11 cellular contexts compared by ENCODE assay signal in the genomic region with DNA sequence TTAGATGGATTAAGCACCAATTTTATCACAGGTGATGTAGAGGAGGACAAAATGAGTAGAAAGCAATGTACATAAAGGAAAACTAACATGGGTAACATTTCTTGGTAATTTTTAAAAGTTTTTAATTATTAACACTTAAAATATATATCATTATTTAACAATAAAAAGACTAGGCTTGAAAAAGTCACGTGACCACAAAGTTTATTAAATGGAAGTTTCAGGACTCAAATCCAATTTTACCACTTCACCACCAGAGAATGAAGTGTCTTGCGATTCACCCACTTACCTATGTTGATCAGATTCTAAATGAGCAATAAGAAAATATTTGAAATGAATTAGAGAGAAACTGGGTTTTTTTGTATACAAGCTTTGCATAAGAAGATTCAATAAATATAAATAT.
"Had no signal": no experiment of that assay in that cellular context is flagged by ENCODE, and none has a peak within 500 bp of the region (broad histone marks: within the 10 kb centered on the region; RNA-seq: fewer than 3 reads in every experiment).

No MANE protein-coding gene starts in this region.

- H2AFZ ChIP-seq: GM23248, GM23338 had no signal

- H3K9me3 ChIP-seq: HAP-1 had no signal

- ATAC-seq: GM23338, HCT116 had no signal

- DNase-seq: GM23248, GOT3, H7, H9, HCEC 1CT, HFFc6 had no signal

- FAIRE-seq: H1, H54 had no signal

- H3K9ac ChIP-seq: GM23248 had no signal

- H3K4me2 ChIP-seq: GM23338 had no signal

- H3K36me3 ChIP-seq: HAP-1 had no signal

- H3K27ac ChIP-seq: GM23248 had no signal

- H3K4me3 ChIP-seq: GM23248, GM23338, HAP-1 had no signal

- H3K4me1 ChIP-seq: HAP-1 had no signal
